ENCODE assay signal across 8 cellular contexts in genomic region chr4:6573986-6574746, GRCh38. TPM values are rescaled to one million over a fixed set of nuclear protein-coding genes. Genes with fewer than 3 reads are reported as not detected.
A peak's percentile ranks its signal among the peaks of the same experiment; 100 is the strongest.
DNase-seq lines count a peak whose midpoint lies in the region; ATAC-seq and TF ChIP-seq lines count a peak whose summit lies in the region.

No MANE protein-coding gene starts in this region.

- ATAC-seq in lower lobe of right lung (no peak), upper lobe of right lung (no peak), GM18519 (IDR thresholded peaks at IDR 0.05; ENCODE audit: low FRiP score, unreplicated experiment) (no peak)

- H3K27me3 ChIP-seq in lower lobe of right lung (ENCODE audit: low read depth) (no peaks in the 10 kb centered on the region), upper lobe of right lung (no peaks in the 10 kb centered on the region)

- peaks cover 21% of the 10 kb centered on the region for H3K36me3 ChIP-seq in lower lobe of right lung
- H3K36me3 ChIP-seq in upper lobe of right lung = peaks cover 6% of the 10 kb centered on the region

- in situ Hi-C loops in astrocyte of the spinal cord (cut with HindIII; ENCODE audit: low sequenced_read_pairs) = no loop called here

- H3K9me3 ChIP-seq in lower lobe of right lung = no peaks in the 10 kb centered on the region
- no peaks in the 10 kb centered on the region for H3K9me3 ChIP-seq in upper lobe of right lung

- peaks cover 14% of the 10 kb centered on the region for H3K36me3 Mint-ChIP-seq in activated naive CD4-positive, alpha-beta T cell treated with anti-CD3 and anti-CD28 coated beads, Interleukin-2, amount 10 ng/mL, durations not matched to agents 7 days and 5 days

- peaks cover 34% of the 10 kb centered on the region for H3K27me3 Mint-ChIP-seq in activated naive CD4-positive, alpha-beta T cell treated with anti-CD3 and anti-CD28 coated beads, Interleukin-2, amount 10 ng/mL, durations not matched to agents 7 days and 5 days

- H3K4me3 Mint-ChIP-seq in activated naive CD4-positive, alpha-beta T cell treated with anti-CD3 and anti-CD28 coated beads, Interleukin-2, amount 10 ng/mL, durations not matched to agents 7 days and 5 days = peak overlapping the region; percentile 87

- no peak for DNase-seq in activated naive CD4-positive, alpha-beta T cell treated with anti-CD3 and anti-CD28 coated beads, Interleukin-2, amount 10 ng/mL, durations not matched to agents 7 days and 5 days
- DNase-seq in activated naive CD4-positive, alpha-beta T cell (lab: John Stamatoyannopoulos, UW) = no peak
- DNase-seq in astrocyte of the spinal cord (ENCODE audit: low read depth, low spot score) = no peak
- no peak for DNase-seq in lower lobe of right lung
- no peak for DNase-seq in upper lobe of right lung
- no peak for DNase-seq in NCI-H748 treated with DMSO at 0.1 percent for 48 hours (lab: John Stamatoyannopoulos, UW)
- no peak for DNase-seq in NCI-H1436 treated with DMSO at 0.1 percent for 48 hours (lab: John Stamatoyannopoulos, UW)

- H3K27ac ChIP-seq in lower lobe of right lung (peak overlapping the region; percentile 84), upper lobe of right lung (peak overlapping the region; percentile 85)

- H3K4me3 ChIP-seq in astrocyte of the spinal cord (ENCODE audit: low read depth, low read length) (peak overlapping the region; percentile 83), lower lobe of right lung (peak overlapping the region; percentile 99), upper lobe of right lung (peak overlapping the region; percentile 99)

- H3K4me1 Mint-ChIP-seq in activated naive CD4-positive, alpha-beta T cell treated with anti-CD3 and anti-CD28 coated beads, Interleukin-2, amount 10 ng/mL, durations not matched to agents 7 days and 5 days = peaks cover 17% of the 10 kb centered on the region

- intact Hi-C loops in lower lobe of right lung (cut with DNase I) = no loop called here
- intact Hi-C loops in upper lobe of right lung (cut with DNase I) = no loop called here

- TF ChIP-seq CTCF in astrocyte of the spinal cord (IDR thresholded peaks at IDR 0.05; ENCODE audit: low read depth, low read length) (no peak), lower lobe of right lung (IDR thresholded peaks at IDR 0.05) (no peak), upper lobe of right lung (IDR thresholded peaks at IDR 0.05) (no peak)

- CTCF ChIA-PET in activated naive CD4-positive, alpha-beta T cell treated with anti-CD3 and anti-CD28 coated beads, Interleukin-2, amount 10 ng/mL, durations not matched to agents 7 days and 5 days (lab: Charles Lee) = interaction anchor here (1.1 to 2.5 kb wide), 3 partner anchors 12 to 508 kb away, joined by 3 to 9 read pairs (median 4); no protein-coding TSS in a partner anchor

- H3K4me1 ChIP-seq in lower lobe of right lung = peaks cover 19% of the 10 kb centered on the region
- peaks cover 12% of the 10 kb centered on the region for H3K4me1 ChIP-seq in upper lobe of right lung

- no peaks in the 10 kb centered on the region for H3K9me3 Mint-ChIP-seq in activated naive CD4-positive, alpha-beta T cell treated with anti-CD3 and anti-CD28 coated beads, Interleukin-2, amount 10 ng/mL, durations not matched to agents 7 days and 5 days

- H3K27ac Mint-ChIP-seq in activated naive CD4-positive, alpha-beta T cell treated with anti-CD3 and anti-CD28 coated beads, Interleukin-2, amount 10 ng/mL, durations not matched to agents 7 days and 5 days = peak overlapping the region; percentile 81

RNA-seq across cellular contexts. Expression of gene MAN2B2, which starts 0.8 kb away (rescaled TPM):
- total RNA-seq in lower lobe of right lung (41.2 TPM), upper lobe of right lung (39.6 TPM)
